24 cellular contexts compared by ENCODE assay signal in genomic region chr5:108636135-108636888, GRCh38.
DNase-seq lines count a peak whose midpoint lies in the region; ATAC-seq and TF ChIP-seq lines count a peak whose summit lies in the region.
"Had no signal": no experiment of that assay in that cellular context is flagged by ENCODE, and none has a peak within 500 bp of the region (broad histone marks: within the 10 kb centered on the region; RNA-seq: fewer than 3 reads in every experiment).

No MANE protein-coding gene starts in this region.

- no peaks in the 10 kb centered on the region for H3F3A ChIP-seq in neural progenitor cell (ENCODE audit: low read depth)

- no peaks in the 10 kb centered on the region for H3K79me2 ChIP-seq in neural progenitor cell (ENCODE audit: low read depth)

- peak; percentile 61 for DNase-seq in iPS DF 19.7 (ENCODE audit: low read depth, low spot score)
- no peak for DNase-seq in neural progenitor cell (ENCODE audit: low spot score)
- DNase-seq in ecto neural progenitor cell (ENCODE audit: low spot score) = no peak
- DNase-seq in activated naive CD4-positive, alpha-beta T cell (lab: John Stamatoyannopoulos, UW) = no peak
- no peak for DNase-seq in KBM-7
- DNase-seq in stimulated activated effector memory CD8-positive, alpha-beta T cell treated with anti-CD3 and anti-CD28 coated beads, Interleukin-12 subunit alpha, Interleukin-12 subunit beta, amount 100 ng/mL, for 72 hours (ENCODE audit: low spot score in 2 of 2) = no peak
- DNase-seq: Caco-2; CD8-positive, alpha-beta T cell; GDM1; Kasumi-1; NCI-H1105; NCI-H1436 treated with DMSO at 0.1 percent for 48 hours; NCI-H1930; NCI-H2107; NCI-H524 treated with DMSO at 0.1 percent for 48 hours; NCI-H82; SJCRH30 had no signal

- no peak overlapping the region for H3K4me2 ChIP-seq in neural progenitor cell
- H3K4me2 ChIP-seq: PC-9 had no signal

- no peak overlapping the region for H3K4me3 Mint-ChIP-seq in neural progenitor cell
- H3K4me3 Mint-ChIP-seq in stimulated activated effector memory CD8-positive, alpha-beta T cell treated with anti-CD3 and anti-CD28 coated beads, Interleukin-12 subunit alpha, Interleukin-12 subunit beta, amount 100 ng/mL, for 72 hours = no peak overlapping the region
- H3K4me3 Mint-ChIP-seq: B cell; CD8-positive, alpha-beta T cell had no signal

- 62% methylated on average over 3 of the region's 3 CpGs for WGBS in HUES64

- no peak for ATAC-seq in stimulated activated effector memory CD8-positive, alpha-beta T cell treated with anti-CD3 and anti-CD28 coated beads, Interleukin-12 subunit alpha, Interleukin-12 subunit beta, amount 100 ng/mL, for 72 hours
- ATAC-seq: CD8-positive, alpha-beta T cell; GM12878; HepG2; SK-N-SH treated with all-trans-retinoic acid at 6 μM for 48 hours had no signal

- no peak for TF ChIP-seq CTCF in neural progenitor cell (IDR thresholded peaks at IDR 0.05)

- H3K9ac ChIP-seq in HUES64 (ENCODE audit: low read depth, low read length) (no peak overlapping the region), neural progenitor cell (no peak overlapping the region)

- H3K27ac Mint-ChIP-seq in neural progenitor cell = no peak overlapping the region
- no peak overlapping the region for H3K27ac Mint-ChIP-seq in stimulated activated effector memory CD8-positive, alpha-beta T cell treated with anti-CD3 and anti-CD28 coated beads, Interleukin-12 subunit alpha, Interleukin-12 subunit beta, amount 100 ng/mL, for 72 hours
- H3K27ac Mint-ChIP-seq: B cell; CD8-positive, alpha-beta T cell had no signal

- H3K27me3 Mint-ChIP-seq in neural progenitor cell (ENCODE audit: insufficient read depth, low read depth) = no peaks in the 10 kb centered on the region

- in situ Hi-C loops in KBM-7 (cut with MboI; ENCODE audit: low pct_unique_long_range_greater_than_20kb, low sequenced_read_pairs) = no loop called here

- H3K4me3 ChIP-seq in HUES64 (ENCODE audit: low read length) (no peak overlapping the region), neural progenitor cell (no peak overlapping the region)
- H3K4me3 ChIP-seq: GM12878, PC-9, SJCRH30 had no signal

- peaks cover 25% of the 10 kb centered on the region for H3K4me1 ChIP-seq in HUES64 (ENCODE audit: insufficient read depth, low read length)
- H3K4me1 ChIP-seq in neural progenitor cell = no peaks in the 10 kb centered on the region
- H3K4me1 ChIP-seq: Caco-2, SJCRH30 had no signal

- H3K27me3 ChIP-seq in HUES64 (ENCODE audit: insufficient read depth, low read length) = no peaks in the 10 kb centered on the region
- no peaks in the 10 kb centered on the region for H3K27me3 ChIP-seq in neural progenitor cell
- H3K27me3 ChIP-seq: SJCRH30 had no signal

- peak overlapping the region; percentile 81 for H2AFZ ChIP-seq in neural progenitor cell (replicated peaks)
- H2AFZ ChIP-seq: PC-9 had no signal

- H3K9me3 ChIP-seq in HUES64 (ENCODE audit: insufficient read depth, low read depth, low read length) (no peaks in the 10 kb centered on the region), neural progenitor cell (ENCODE audit: low read depth) (no peaks in the 10 kb centered on the region)
- H3K9me3 ChIP-seq: Caco-2, SJCRH30 had no signal

- no peaks in the 10 kb centered on the region for H4K20me1 ChIP-seq in neural progenitor cell (ENCODE audit: low read depth)

- H3K36me3 Mint-ChIP-seq in neural progenitor cell = no peaks in the 10 kb centered on the region
- H3K36me3 Mint-ChIP-seq in stimulated activated effector memory CD8-positive, alpha-beta T cell treated with anti-CD3 and anti-CD28 coated beads, Interleukin-12 subunit alpha, Interleukin-12 subunit beta, amount 100 ng/mL, for 72 hours = no peaks in the 10 kb centered on the region
- H3K36me3 Mint-ChIP-seq: CD8-positive, alpha-beta T cell had no signal

- H3K9me3 Mint-ChIP-seq in neural progenitor cell = no peaks in the 10 kb centered on the region
- no peaks in the 10 kb centered on the region for H3K9me3 Mint-ChIP-seq in stimulated activated effector memory CD8-positive, alpha-beta T cell treated with anti-CD3 and anti-CD28 coated beads, Interleukin-12 subunit alpha, Interleukin-12 subunit beta, amount 100 ng/mL, for 72 hours
- H3K9me3 Mint-ChIP-seq: CD8-positive, alpha-beta T cell had no signal

- peak overlapping the region; percentile 87 for H3K27ac ChIP-seq in HUES64 (ENCODE audit: low read depth, low read length)
- H3K27ac ChIP-seq in neural progenitor cell = no peak overlapping the region
- H3K27ac ChIP-seq: C4-2B, PC-9, SJCRH30 had no signal

- H3K36me3 ChIP-seq in HUES64 (ENCODE audit: insufficient read depth, low read length) (no peaks in the 10 kb centered on the region), neural progenitor cell (no peaks in the 10 kb centered on the region)
- H3K36me3 ChIP-seq: SJCRH30 had no signal

- no peaks in the 10 kb centered on the region for H3K4me1 Mint-ChIP-seq in neural progenitor cell
- H3K4me1 Mint-ChIP-seq in stimulated activated effector memory CD8-positive, alpha-beta T cell treated with anti-CD3 and anti-CD28 coated beads, Interleukin-12 subunit alpha, Interleukin-12 subunit beta, amount 100 ng/mL, for 72 hours = no peaks in the 10 kb centered on the region
- H3K4me1 Mint-ChIP-seq: B cell had no signal
